Comparison of ENCODE assay signal across 36 cellular contexts in the genomic region with DNA sequence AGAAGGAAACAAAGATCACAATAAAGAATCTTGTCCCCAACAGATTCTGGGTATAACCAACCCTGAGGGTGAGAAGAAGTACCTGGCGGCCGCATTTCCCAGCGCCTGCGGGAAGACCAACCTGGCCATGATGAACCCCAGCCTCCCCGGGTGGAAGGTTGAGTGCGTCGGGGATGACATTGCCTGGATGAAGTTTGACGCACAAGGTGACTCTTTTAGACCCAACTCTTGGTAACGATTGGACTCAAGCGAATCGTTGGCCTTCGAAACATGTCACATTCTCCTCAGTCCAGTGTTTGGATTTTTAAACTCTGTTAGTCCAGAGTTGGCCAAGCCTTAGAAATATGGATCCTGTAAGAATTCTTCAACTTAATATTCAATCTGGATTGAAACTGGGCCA. TPM values are rescaled to one million over a fixed set of nuclear protein-coding genes. Genes with fewer than 3 reads are reported as not detected.
"Had no signal": no experiment of that assay in that cellular context is flagged by ENCODE, and none has a peak within 500 bp of the region (broad histone marks: within the 10 kb centered on the region; RNA-seq: fewer than 3 reads in every experiment).

No MANE protein-coding gene starts in this region.

- H3K36me3 ChIP-seq: brain microvascular endothelial cell, MG63 had no signal

- DNase-seq: activated B cell treated with CpG ODN at 0.5 μM for 24 hours; activated CD4-positive, alpha-beta memory T cell treated with anti-CD3 and anti-CD28 coated beads for 36 hours; activated CD4-positive, alpha-beta T cell treated with anti-CD3 and anti-CD28 coated beads for 4 hours; activated CD4-positive, alpha-beta T cell treated with anti-CD3 and anti-CD28 coated beads, Interleukin-2, amount 50 U/mL, for 1 hour; activated CD4-positive, CD25-positive, alpha-beta regulatory T cell treated with anti-CD3 and anti-CD28 coated beads, Interleukin-2, amount 50 U/mL, for 72 hours; activated CD8-positive, alpha-beta memory T cell treated with anti-CD3 and anti-CD28 coated beads, Interleukin-2, amount 50 U/mL, for 48 hours; activated effector memory CD4-positive, alpha-beta T cell treated with Interleukin-2 at 50 U/mL for 16 hours; activated naive CD4-positive, alpha-beta T cell treated with anti-CD3 and anti-CD28 coated beads, Interleukin-2, amount 10 ng/mL, durations not matched to agents 7 days and 5 days; activated naive CD8-positive, alpha-beta T cell treated with anti-CD3 and anti-CD28 coated beads, Interleukin-2, amount 50 U/mL, for 24 hours; activated T-cell treated with anti-CD3 and anti-CD28 coated beads, Interleukin-2, amount 50 U/mL, for 48 hours; amniotic stem cell; brain microvascular endothelial cell; Kasumi-1; KG1; MG63; NCI-H1048; NCI-H1105 treated with DMSO at 0.1 percent for 48 hours; NCI-H1436; NCI-H1694; NCI-H1930; NCI-H2081 treated with DMSO at 0.1 percent for 48 hours; NCI-H226; NCI-H524 treated with DMSO at 0.1 percent for 48 hours; PC-3; Peyer's patch; RPMI8226; SIG-M5; T-helper 1 cell; T-helper 2 cell; T-helper 9 cell had no signal

- H3K9me3 ChIP-seq: MG63, Peyer's patch had no signal

- ATAC-seq: activated naive CD8-positive, alpha-beta T cell treated with anti-CD3 and anti-CD28 coated beads, Interleukin-2, amount 50 U/mL, for 24 hours; PC-3; SK-N-SH treated with all-trans-retinoic acid at 6 μM for 48 hours had no signal

- H3K9me3 Mint-ChIP-seq: activated B cell treated with CpG ODN at 0.5 μM for 24 hours; activated CD4-positive, alpha-beta memory T cell treated with anti-CD3 and anti-CD28 coated beads for 36 hours; activated naive CD4-positive, alpha-beta T cell treated with anti-CD3 and anti-CD28 coated beads, Interleukin-2, amount 10 ng/mL, durations not matched to agents 7 days and 5 days; activated naive CD8-positive, alpha-beta T cell treated with anti-CD3 and anti-CD28 coated beads, Interleukin-2, amount 50 U/mL, for 24 hours had no signal

- H3K27me3 ChIP-seq: brain microvascular endothelial cell, Peyer's patch had no signal

- H3K4me3 ChIP-seq: MG63 had no signal

- H3K4me3 Mint-ChIP-seq: activated B cell treated with CpG ODN at 0.5 μM for 24 hours; activated CD4-positive, alpha-beta memory T cell treated with anti-CD3 and anti-CD28 coated beads for 36 hours; activated naive CD4-positive, alpha-beta T cell treated with anti-CD3 and anti-CD28 coated beads, Interleukin-2, amount 10 ng/mL, durations not matched to agents 7 days and 5 days; activated naive CD8-positive, alpha-beta T cell; activated naive CD8-positive, alpha-beta T cell treated with anti-CD3 and anti-CD28 coated beads, Interleukin-2, amount 50 U/mL, for 24 hours had no signal

- H3K27ac Mint-ChIP-seq: activated B cell treated with CpG ODN at 0.5 μM for 24 hours; activated CD4-positive, alpha-beta memory T cell treated with anti-CD3 and anti-CD28 coated beads for 36 hours; activated naive CD4-positive, alpha-beta T cell treated with anti-CD3 and anti-CD28 coated beads, Interleukin-2, amount 10 ng/mL, durations not matched to agents 7 days and 5 days; activated naive CD8-positive, alpha-beta T cell; activated naive CD8-positive, alpha-beta T cell treated with anti-CD3 and anti-CD28 coated beads, Interleukin-2, amount 50 U/mL, for 24 hours had no signal

- H3K4me1 Mint-ChIP-seq: activated B cell treated with CpG ODN at 0.5 μM for 24 hours; activated naive CD4-positive, alpha-beta T cell treated with anti-CD3 and anti-CD28 coated beads, Interleukin-2, amount 10 ng/mL, durations not matched to agents 7 days and 5 days; activated naive CD8-positive, alpha-beta T cell treated with anti-CD3 and anti-CD28 coated beads, Interleukin-2, amount 50 U/mL, for 24 hours had no signal

- H3K27ac ChIP-seq: brain microvascular endothelial cell, VCaP had no signal

- H3K36me3 Mint-ChIP-seq: activated CD4-positive, alpha-beta memory T cell treated with anti-CD3 and anti-CD28 coated beads for 36 hours; activated naive CD4-positive, alpha-beta T cell treated with anti-CD3 and anti-CD28 coated beads, Interleukin-2, amount 10 ng/mL, durations not matched to agents 7 days and 5 days; activated naive CD8-positive, alpha-beta T cell had no signal

RNA-seq across cellular contexts. Expression of gene PCK1, which starts 2.6 kb away (rescaled TPM):
- total RNA-seq: activated B cell treated with CpG ODN at 0.5 μM for 24 hours; activated CD4-positive, alpha-beta memory T cell treated with anti-CD3 and anti-CD28 coated beads for 36 hours; PC-3 had no signal

RNA-seq across cellular contexts. Expression of gene CTCFL, which starts 38.6 kb away (rescaled TPM):
- total RNA-seq: activated B cell treated with CpG ODN at 0.5 μM for 24 hours; activated CD4-positive, alpha-beta memory T cell treated with anti-CD3 and anti-CD28 coated beads for 36 hours; aorta; NCI-H460; PC-3; Peyer's patch had no signal
- polyA plus RNA-seq: aorta had no signal

RNA-seq across cellular contexts. Expression of gene ZBP1, which starts 56.7 kb away (rescaled TPM):
- total RNA-seq: NCI-H460, PC-3, SK-MEL-5 had no signal
